Comparison of ENCODE assay signal across 1 cellular context in genomic region chr12:55866454-55867004, GRCh38. TPM values are rescaled to one million over a fixed set of nuclear protein-coding genes. Genes with fewer than 3 reads are reported as not detected.
"Had no signal": no experiment of that assay in that cellular context is flagged by ENCODE, and none has a peak within 500 bp of the region (broad histone marks: within the 10 kb centered on the region; RNA-seq: fewer than 3 reads in every experiment).

No MANE protein-coding gene starts in this region.

RNA-seq across cellular contexts. Expression of gene MMP19, which starts 23.8 kb away (rescaled TPM):
- total RNA-seq: frontal cortex had no signal
